1 cellular context compared by ENCODE assay signal in the genomic region with DNA sequence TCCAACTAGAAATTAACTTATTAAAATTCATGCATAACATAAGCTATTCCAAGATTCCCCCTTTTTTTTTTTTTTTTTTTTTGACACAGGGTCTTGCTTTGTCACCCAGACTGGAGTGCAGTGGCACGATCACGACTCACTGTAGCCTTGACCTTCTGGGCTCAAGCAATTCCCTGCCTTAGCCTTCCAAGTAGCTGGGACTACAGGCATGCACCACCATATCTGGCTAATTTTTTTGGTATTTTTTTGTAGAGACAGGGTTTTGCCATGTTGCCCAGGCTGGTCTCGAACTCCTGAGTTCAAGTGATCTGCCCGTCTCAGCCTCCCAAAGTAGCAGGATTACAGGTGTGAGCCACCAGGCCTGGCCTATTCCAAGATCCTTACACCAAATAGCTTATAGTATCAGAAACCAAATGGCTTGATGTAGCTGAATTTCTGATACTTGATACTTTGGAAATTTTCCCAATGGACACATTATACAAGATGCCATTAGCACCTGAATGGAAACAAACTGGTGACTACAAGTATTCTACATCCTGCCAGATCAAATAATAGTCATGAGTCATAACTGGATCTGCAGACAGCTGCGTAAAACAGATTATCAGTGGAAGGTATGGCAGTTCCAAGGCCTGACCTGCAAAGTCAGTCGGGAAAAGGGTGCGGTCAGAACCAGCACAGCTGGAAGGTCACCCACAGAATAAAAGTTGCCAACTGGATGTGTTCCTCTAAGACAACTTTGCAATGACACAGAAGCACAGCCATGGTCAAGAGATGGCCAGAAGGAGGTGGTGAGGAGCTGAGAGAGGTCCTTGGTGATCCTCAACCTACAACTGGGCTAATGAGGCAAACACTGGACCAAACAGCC.
A peak's percentile ranks its signal among the peaks of the same experiment; 100 is the strongest.
TF ChIP-seq lines count a peak whose summit lies in the region.

No MANE protein-coding gene starts in this region.

TF ChIP-seq in GM12878, 131 proteins besides CTCF, POLR2A, EP300 and RAD21:
- peak; percentile 34; the same call in 1 of the 2 replicates for TF ChIP-seq EED (IDR thresholded peaks at IDR 0.05; ENCODE audit: low read depth)
- 0 out of 2 replicates have a peak, but pooled peaks have one; percentile 36 for TF ChIP-seq IKZF1 (conservative IDR thresholded peaks at IDR 0.05)
- TF ChIP-seq PKNOX1 (IDR thresholded peaks at IDR 0.05) = no peak
- peak; percentile 71 for TF ChIP-seq JUNB (IDR thresholded peaks at IDR 0.05)
- TF ChIP-seq USF1 (IDR thresholded peaks at IDR 0.05; ENCODE audit: borderline replicate concordance, extremely low read length, insufficient read depth, low read depth, low read length) = no peak
- TF ChIP-seq TCF12 (IDR thresholded peaks at IDR 0.05; ENCODE audit: low read depth, low read length) = 0 out of 2 replicates have a peak, but pooled peaks have one; percentile 52
- no peak for TF ChIP-seq MXI1 (IDR thresholded peaks at IDR 0.05; ENCODE audit: low read depth, low read length)
- peak; percentile 75; the same call in 1 of the 2 replicates for TF ChIP-seq IRF4 (IDR thresholded peaks at IDR 0.05; ENCODE audit: low read depth, low read length)
- no peak for TF ChIP-seq FOS (IDR thresholded peaks at IDR 0.05; ENCODE audit: borderline replicate concordance, extremely low read depth, insufficient read length)
